In the genomic region with DNA sequence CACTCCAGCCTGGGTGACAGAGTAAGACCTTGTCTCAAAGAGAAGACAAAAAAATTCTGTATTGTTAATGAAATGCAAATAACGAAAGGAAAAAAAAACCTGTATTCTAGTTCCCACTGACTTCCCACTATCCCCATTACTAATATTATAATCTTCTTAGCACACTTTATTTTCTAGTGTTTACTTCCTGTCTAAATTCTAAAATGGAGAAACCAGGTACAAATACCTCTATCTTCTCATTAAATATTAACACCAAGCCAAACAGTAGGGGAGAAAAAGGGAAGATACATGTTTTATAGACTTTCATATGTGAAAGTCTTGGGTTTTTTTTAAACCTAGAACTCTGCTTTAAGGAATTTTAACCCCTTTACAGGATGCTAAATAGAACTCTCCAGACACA, we compare ENCODE assay signal across 15 cellular contexts.
"Had no signal": no experiment of that assay in that cellular context is flagged by ENCODE, and none has a peak within 500 bp of the region (broad histone marks: within the 10 kb centered on the region; RNA-seq: fewer than 3 reads in every experiment).

No MANE protein-coding gene starts in this region.

- H3K36me3 ChIP-seq: ascending aorta, cardiac muscle cell, heart right ventricle, right atrium auricular region, spleen, upper lobe of left lung had no signal

- ATAC-seq: foreskin keratinocyte; stimulated activated naive B cell treated with anti-CD40 and anti-IgM and Interleukin-4, amounts not matched to agents 10 μg/mL and 1 μg/mL and 100 μg/mL, for 72 hours had no signal

- H3K27ac ChIP-seq: ascending aorta, cardiac muscle cell, foreskin keratinocyte, spleen, upper lobe of left lung had no signal

- H3K9me3 ChIP-seq: ascending aorta, heart right ventricle, right atrium auricular region, spleen, upper lobe of left lung had no signal

- DNase-seq: activated CD4-positive, alpha-beta memory T cell treated with anti-CD3 and anti-CD28 coated beads, Interleukin-2, amount 10 ng/mL, durations not matched to agents 7 days and 5 days; activated CD8-positive, alpha-beta memory T cell treated with anti-CD3 and anti-CD28 coated beads, Interleukin-2, amount 50 U/mL, for 4 hours; activated naive CD4-positive, alpha-beta T cell treated with Interleukin-2 at 50 U/mL for 16 hours; activated naive CD8-positive, alpha-beta T cell treated with anti-CD3 and anti-CD28 coated beads, Interleukin-2, amount 50 U/mL, for 24 hours; foreskin keratinocyte; heart right ventricle; islet precursor cell; left ventricle myocardium superior; spleen; stimulated activated CD4-positive, alpha-beta T cell treated with anti-CD3 and anti-CD28 coated beads, Interleukin-1b, Interleukin-23, amount 100 ng/mL, for 48 hours; stimulated activated naive B cell treated with anti-CD40 and anti-IgM and Interleukin-4, amounts not matched to agents 10 μg/mL and 1 μg/mL and 100 μg/mL, for 72 hours; upper lobe of left lung had no signal

- H3K27me3 ChIP-seq: ascending aorta, cardiac muscle cell, foreskin keratinocyte, heart right ventricle, right atrium auricular region, spleen, upper lobe of left lung had no signal

- H3K4me3 ChIP-seq: ascending aorta, cardiac muscle cell, heart right ventricle, right atrium auricular region, spleen, upper lobe of left lung had no signal
